Comparison of ENCODE assay signal across 1 cellular context in genomic region chrX:15834827-15835595, GRCh38.
TF ChIP-seq lines count a peak whose summit lies in the region.

No MANE protein-coding gene starts in this region.

TF ChIP-seq in GM12878, 131 proteins besides CTCF, POLR2A, EP300 and RAD21:
- TF ChIP-seq RAD51 (IDR thresholded peaks at IDR 0.05), result no peak
- no peak for TF ChIP-seq HDGF (IDR thresholded peaks at IDR 0.05)
- no peak for TF ChIP-seq BMI1 (IDR thresholded peaks at IDR 0.05; ENCODE audit: borderline replicate concordance)
- no peak for TF ChIP-seq NRF1 (conservative IDR thresholded peaks at IDR 0.05; ENCODE audit: low read depth, low read length)
- no peak for TF ChIP-seq MAX (IDR thresholded peaks at IDR 0.05; ENCODE audit: low read depth, low read length)
- no peak for TF ChIP-seq ATF7 (IDR thresholded peaks at IDR 0.05; ENCODE audit: low read depth)
- TF ChIP-seq SMAD1 (IDR thresholded peaks at IDR 0.05; ENCODE audit: low read depth, partially characterized antibody), result no peak
- no peak for TF ChIP-seq MXI1 (IDR thresholded peaks at IDR 0.05; ENCODE audit: low read depth, low read length)
- no peak for TF ChIP-seq SRF (IDR thresholded peaks at IDR 0.05; ENCODE audit: low read depth in 2 of 2, low read length in 2 of 2)
- no peak for TF ChIP-seq ZBTB4 (CRISPR knock-in tag; IDR thresholded peaks at IDR 0.05)
- TF ChIP-seq SP1 (IDR thresholded peaks at IDR 0.05; ENCODE audit: low read depth, low read length), result no peak
- no peak for TF ChIP-seq CHD2 (IDR thresholded peaks at IDR 0.05; ENCODE audit: borderline replicate concordance, low read depth, low read length)
- no peak for TF ChIP-seq ZNF592 (IDR thresholded peaks at IDR 0.05)
- TF ChIP-seq NR2F1 (conservative IDR thresholded peaks at IDR 0.05), result no peak
- TF ChIP-seq RELA (IDR thresholded peaks at IDR 0.05; ENCODE audit: borderline replicate concordance, partially characterized antibody), result no peak
TF ChIP-seq in GM12878: peak in this region for 0.
